Comparison of ENCODE assay signal across 26 cellular contexts in genomic region chr17:40033339-40033738, GRCh38. TPM values are rescaled to one million over a fixed set of nuclear protein-coding genes. Genes with fewer than 3 reads are reported as not detected.
DNase-seq lines count a peak whose midpoint lies in the region; TF ChIP-seq lines count a peak whose summit lies in the region.
"Had no signal": no experiment of that assay in that cellular context is flagged by ENCODE, and none has a peak within 500 bp of the region (broad histone marks: within the 10 kb centered on the region; RNA-seq: fewer than 3 reads in every experiment).

No MANE protein-coding gene starts in this region.

- TF ChIP-seq EP300 in esophagus muscularis mucosa (IDR thresholded peaks at IDR 0.05) (no peak), sigmoid colon (IDR thresholded peaks at IDR 0.05) (no peak), transverse colon (IDR thresholded peaks at IDR 0.05; ENCODE audit: low read depth) (no peak)

- intact Hi-C loops in esophagus muscularis mucosa (cut with DNase I): no loop called here
- intact Hi-C loops in sigmoid colon (cut with DNase I): no loop called here
- intact Hi-C loops in transverse colon (cut with DNase I; ENCODE audit: low total_unique reads): no loop called here

- no peaks in the 10 kb centered on the region for H3K27me3 ChIP-seq in esophagus muscularis mucosa
- no peaks in the 10 kb centered on the region for H3K27me3 ChIP-seq in sigmoid colon
- H3K27me3 ChIP-seq in transverse colon: no peaks in the 10 kb centered on the region
- H3K27me3 ChIP-seq in BE2C: no peaks in the 10 kb centered on the region
- H3K27me3 ChIP-seq: BLaER1 treated with 17β-estradiol and CSF1 and Interleukin-3, amounts not matched to agents 10 nM and 100 nM; SJCRH30 had no signal

- POLR2A ChIA-PET in RWPE1 (lab: Yijun Ruan, JAX; ENCODE audit: low non-redundant PET): interaction anchor here (0.6 kb wide), 1 partner anchor 50 kb away, joined by 4 read pairs; no protein-coding TSS in a partner anchor

- CTCF ChIA-PET in RWPE1 (lab: Yijun Ruan, JAX): interaction anchor here (1.9 kb wide), 1 partner anchor 53 kb away, joined by 5 read pairs; no protein-coding TSS in a partner anchor

- DNase-seq in RWPE1 (ENCODE audit: low spot score) (no peak), esophagus muscularis mucosa (ENCODE audit: extremely low spot score) (no peak), sigmoid colon (no peak), transverse colon (no peak), BE2C (no peak), NCI-H510A (lab: John Stamatoyannopoulos, UW) (no peak), COR-L47 (lab: John Stamatoyannopoulos, UW) (no peak)
- DNase-seq: CD4-positive, alpha-beta T cell; DMS79; EL; GDM1; Kasumi-1; NCI-H1105; NCI-H1436 treated with DMSO at 0.1 percent for 48 hours; NCI-H187 treated with DMSO at 0.1 percent for 48 hours; NCI-H524 treated with DMSO at 0.1 percent for 48 hours; NCI-H774; SJCRH30 had no signal

- in situ Hi-C loops in transverse colon (cut with MboI; ENCODE audit: low pct_ligation_motif_present in 1 of 4, low pct_unique_long_range_greater_than_20kb in 1 of 4, low sequenced_read_pairs in 3 of 4): loop anchor here in 3 of 4 donors (25.0 kb wide), 2 partner anchors 129 to 254 kb away; partner anchors contain the start of gene CDC6 (in 1 of the 3)

- no peak overlapping the region for H3K4me3 ChIP-seq in esophagus muscularis mucosa
- H3K4me3 ChIP-seq in sigmoid colon: no peak overlapping the region
- no peak overlapping the region for H3K4me3 ChIP-seq in transverse colon
- H3K4me3 ChIP-seq in BE2C (ENCODE audit: low read depth, low read length): no peak overlapping the region
- H3K4me3 ChIP-seq: BLaER1 treated with 17β-estradiol and CSF1 and Interleukin-3, amounts not matched to agents 10 nM and 100 nM; GM12878; SJCRH30 had no signal

- TF ChIP-seq CTCF in RWPE1 (conservative IDR thresholded peaks at IDR 0.05; ENCODE audit: low read depth) (no peak), esophagus muscularis mucosa (IDR thresholded peaks at IDR 0.05) (no peak), sigmoid colon (IDR thresholded peaks at IDR 0.05) (no peak), transverse colon (IDR thresholded peaks at IDR 0.05) (no peak), BE2C (IDR thresholded peaks at IDR 0.05; ENCODE audit: low read depth, low read length) (no peak)

- H3K27ac ChIP-seq in RWPE1 (peak overlapping the region; percentile 66), esophagus muscularis mucosa (replicated peaks in 1 of 4) (peak overlapping the region; percentile 70 to 77 (median 75)), sigmoid colon (peak overlapping the region; percentile 70 to 86 (median 72)), transverse colon (peak overlapping the region; percentile 69 to 79 (median 76))
- H3K27ac ChIP-seq: BLaER1 treated with 17β-estradiol and CSF1 and Interleukin-3, amounts not matched to agents 10 nM and 100 nM; SJCRH30 had no signal

- peaks cover 43 to 83% (median 73%) of the 10 kb centered on the region in 4 donors for H3K36me3 ChIP-seq in esophagus muscularis mucosa
- peaks cover 14 to 76% (median 48%) of the 10 kb centered on the region in 4 donors for H3K36me3 ChIP-seq in sigmoid colon
- peaks cover 0 to 31% (median 11%) of the 10 kb centered on the region in 4 donors for H3K36me3 ChIP-seq in transverse colon
- peaks cover 56% of the 10 kb centered on the region for H3K36me3 ChIP-seq in BE2C

- 83% methylated on average over 8 of the region's 8 CpGs for WGBS in esophagus muscularis mucosa
- WGBS in sigmoid colon, 2 donors: 79 to 90% methylated on average over 8 of the region's 8 CpGs
- WGBS in transverse colon (ENCODE audit: low coverage in 1 of 2), 2 donors: 83% methylated on average over 8 of the region's 8 CpGs; no CpG with 5 or more reads in 1 of the 2 donors

- H3K4me1 ChIP-seq in esophagus muscularis mucosa (peaks cover 19 to 64% (median 49%) of the 10 kb centered on the region in 4 donors), sigmoid colon (peaks cover 0 to 55% (median 47%) of the 10 kb centered on the region in 4 donors), transverse colon (peaks cover 8 to 54% (median 15%) of the 10 kb centered on the region in 4 donors), BE2C (no peaks in the 10 kb centered on the region)

- TF ChIP-seq POLR2A in esophagus muscularis mucosa (IDR thresholded peaks at IDR 0.05; ENCODE audit: low read depth) (no peak), sigmoid colon (IDR thresholded peaks at IDR 0.05) (no peak), transverse colon (IDR thresholded peaks at IDR 0.05) (no peak)

- no peaks in the 10 kb centered on the region for H3K9me3 ChIP-seq in esophagus muscularis mucosa
- no peaks in the 10 kb centered on the region for H3K9me3 ChIP-seq in sigmoid colon
- no peaks in the 10 kb centered on the region for H3K9me3 ChIP-seq in transverse colon
- H3K9me3 ChIP-seq in BE2C: no peaks in the 10 kb centered on the region
- H3K9me3 ChIP-seq: BLaER1 treated with 17β-estradiol and CSF1 and Interleukin-3, amounts not matched to agents 10 nM and 100 nM; SJCRH30 had no signal

RNA-seq across cellular contexts. Expression of gene CSF3, which starts 18.1 kb away (rescaled TPM):
- total RNA-seq in esophagus muscularis mucosa: 10 to 100 TPM in 1 of 4 donors, under 1 TPM in 3; 0.32 to 19.4 (median 0.58) TPM
- total RNA-seq in sigmoid colon: 10 to 100 TPM in 1 of 4 donors, not detected in 3; 23.3 TPM
- 1 to 10 TPM in 2 of 3 donors, not detected in 1; 1.2 to 3.1 TPM for polyA plus RNA-seq in sigmoid colon
- total RNA-seq in transverse colon: 10 to 100 TPM in 1 of 4 donors, 1 to 10 TPM in 1, not detected in 2; 2.6 to 38.9 TPM
- not detected for polyA plus RNA-seq in BE2C (2012; ENCODE audit: insufficient read depth, insufficient read length, low read depth)
- total RNA-seq: CD4-positive, alpha-beta T cell; H4; HepG2; HT1080; M059J; Right ventricle myocardium inferior had no signal
- polyA plus RNA-seq: AG04450 had no signal

RNA-seq across cellular contexts. Expression of gene MED24, which starts 20.9 kb away (rescaled TPM):
- 10 to 100 TPM; 33.6 to 43.6 (median 37.4) TPM for total RNA-seq in esophagus muscularis mucosa
- 10 to 100 TPM; 27.3 to 64.8 (median 31.7) TPM for total RNA-seq in sigmoid colon
- 10 to 100 TPM; 19.2 to 83.0 (median 29.1) TPM for polyA plus RNA-seq in sigmoid colon
- 100 to 1,000 TPM in 2 of 4 donors, 10 to 100 TPM in 2; 64.3 to 294 (median 112) TPM for total RNA-seq in transverse colon
- polyA plus RNA-seq in BE2C (2012; ENCODE audit: insufficient read depth, insufficient read length, low read depth): 173 TPM

RNA-seq across cellular contexts. Expression of gene THRA, which starts 29.4 kb away (rescaled TPM):
- total RNA-seq in esophagus muscularis mucosa (100 to 1,000 TPM in 2 of 4 donors, 10 to 100 TPM in 2; 69.7 to 112 (median 85.2) TPM), sigmoid colon (10 to 100 TPM; 78.8 to 86.1 (median 83.8) TPM), transverse colon (10 to 100 TPM; 32.6 to 82.6 (median 58.6) TPM)
- polyA plus RNA-seq in sigmoid colon: 10 to 100 TPM; 25.4 to 35.4 (median 25.8) TPM
- polyA plus RNA-seq in BE2C (2012; ENCODE audit: insufficient read depth, insufficient read length, low read depth): 233 TPM

RNA-seq across cellular contexts. Expression of gene PSMD3, which starts 52.7 kb away (rescaled TPM):
- total RNA-seq in esophagus muscularis mucosa (100 to 1,000 TPM in 1 of 4 donors, 10 to 100 TPM in 3; 58.1 to 117 (median 84.0) TPM), sigmoid colon (10 to 100 TPM; 53.2 to 71.3 (median 64.2) TPM), transverse colon (100 to 1,000 TPM in 3 of 4 donors, 10 to 100 TPM in 1; 80.7 to 117 (median 112) TPM)
- 100 to 1,000 TPM in 1 of 3 donors, 10 to 100 TPM in 2; 57.1 to 112 (median 78.1) TPM for polyA plus RNA-seq in sigmoid colon
- 357 TPM for polyA plus RNA-seq in BE2C (2012; ENCODE audit: insufficient read depth, insufficient read length, low read depth)
